ENCODE assay signal across 1 cellular context in the genomic region with DNA sequence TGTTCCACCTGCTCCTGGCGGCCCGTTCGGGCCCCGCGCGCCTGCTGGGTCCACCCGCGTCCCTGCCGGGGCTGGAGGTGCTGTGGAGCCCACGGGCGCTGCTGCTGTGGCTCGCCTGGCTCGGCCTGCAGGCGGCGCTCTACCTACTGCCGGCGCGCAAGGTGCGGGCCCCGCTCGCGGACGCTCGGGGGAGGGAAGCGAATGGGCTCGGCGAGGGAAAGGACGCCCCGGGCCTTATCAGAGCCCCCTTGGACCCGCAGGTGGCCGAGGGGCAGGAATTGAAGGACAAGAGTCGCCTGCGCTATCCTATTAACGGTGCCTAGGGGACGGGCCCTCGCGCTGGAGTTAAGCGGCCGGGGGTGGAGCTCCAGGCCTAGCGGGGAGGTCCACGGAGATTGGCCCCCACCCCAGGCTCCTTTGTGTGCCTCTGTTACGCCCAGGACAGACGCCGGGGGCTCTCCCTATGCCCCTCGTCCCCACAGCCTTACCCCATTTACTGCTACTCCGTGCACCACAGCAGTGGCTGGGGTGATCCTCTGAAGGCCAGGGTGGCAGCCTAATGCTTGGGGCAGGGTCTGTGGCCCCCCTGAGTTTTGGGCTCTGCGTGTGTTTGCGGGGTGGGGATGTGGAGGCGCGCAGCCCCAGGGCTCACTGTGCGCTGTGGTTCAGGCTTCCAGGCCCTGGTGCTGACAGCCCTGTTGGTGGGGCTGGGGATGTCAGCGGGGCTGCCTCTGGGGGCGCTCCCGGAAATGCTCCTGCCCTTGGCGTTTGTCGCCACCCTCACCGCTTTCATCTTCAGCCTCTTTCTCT.
TF ChIP-seq lines count a peak whose summit lies in the region.

No MANE protein-coding gene starts in this region.

TF ChIP-seq in HepG2, 621 proteins besides CTCF, POLR2A, EP300 and RAD21 (continued from another document and continues in another):
- TF ChIP-seq, protein P1, sequence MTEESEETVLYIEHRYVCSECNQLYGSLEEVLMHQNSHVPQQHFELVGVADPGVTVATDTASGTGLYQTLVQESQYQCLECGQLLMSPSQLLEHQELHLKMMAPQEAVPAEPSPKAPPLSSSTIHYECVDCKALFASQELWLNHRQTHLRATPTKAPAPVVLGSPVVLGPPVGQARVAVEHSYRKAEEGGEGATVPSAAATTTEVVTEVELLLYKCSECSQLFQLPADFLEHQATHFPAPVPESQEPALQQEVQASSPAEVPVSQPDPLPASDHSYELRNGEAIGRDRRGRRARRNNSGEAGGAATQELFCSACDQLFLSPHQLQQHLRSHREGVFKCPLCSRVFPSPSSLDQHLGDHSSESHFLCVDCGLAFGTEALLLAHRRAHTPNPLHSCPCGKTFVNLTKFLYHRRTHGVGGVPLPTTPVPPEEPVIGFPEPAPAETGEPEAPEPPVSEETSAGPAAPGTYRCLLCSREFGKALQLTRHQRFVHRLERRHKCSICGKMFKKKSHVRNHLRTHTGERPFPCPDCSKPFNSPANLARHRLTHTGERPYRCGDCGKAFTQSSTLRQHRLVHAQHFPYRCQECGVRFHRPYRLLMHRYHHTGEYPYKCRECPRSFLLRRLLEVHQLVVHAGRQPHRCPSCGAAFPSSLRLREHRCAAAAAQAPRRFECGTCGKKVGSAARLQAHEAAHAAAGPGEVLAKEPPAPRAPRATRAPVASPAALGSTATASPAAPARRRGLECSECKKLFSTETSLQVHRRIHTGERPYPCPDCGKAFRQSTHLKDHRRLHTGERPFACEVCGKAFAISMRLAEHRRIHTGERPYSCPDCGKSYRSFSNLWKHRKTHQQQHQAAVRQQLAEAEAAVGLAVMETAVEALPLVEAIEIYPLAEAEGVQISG (CRISPR knock-in tag; IDR thresholded peaks at IDR 0.05) = peak; percentile 83
- TF ChIP-seq ZEB1 (IDR thresholded peaks at IDR 0.05; ENCODE audit: insufficient replicate concordance, low read depth) = peak; percentile 57
- peak; percentile 76; the same call in 1 of the 2 replicates for TF ChIP-seq HDAC2 (CRISPR knock-in tag; IDR thresholded peaks at IDR 0.05)
- no peak for TF ChIP-seq ZSCAN31 (CRISPR knock-in tag; IDR thresholded peaks at IDR 0.05; ENCODE audit: low read depth)
- no peak for TF ChIP-seq RFX3 (CRISPR knock-in tag; IDR thresholded peaks at IDR 0.05)
- no peak for TF ChIP-seq ZNF501 (CRISPR knock-in tag; IDR thresholded peaks at IDR 0.05)
- no peak for TF ChIP-seq SMAD3 (CRISPR knock-in tag; IDR thresholded peaks at IDR 0.05)
- peak; percentile 71; the same call in 1 of the 2 replicates for TF ChIP-seq TGIF2 (CRISPR knock-in tag; IDR thresholded peaks at IDR 0.05)
- TF ChIP-seq EEA1 (CRISPR knock-in tag; IDR thresholded peaks at IDR 0.05; ENCODE audit: borderline replicate concordance) = no peak
- TF ChIP-seq, protein P2, sequence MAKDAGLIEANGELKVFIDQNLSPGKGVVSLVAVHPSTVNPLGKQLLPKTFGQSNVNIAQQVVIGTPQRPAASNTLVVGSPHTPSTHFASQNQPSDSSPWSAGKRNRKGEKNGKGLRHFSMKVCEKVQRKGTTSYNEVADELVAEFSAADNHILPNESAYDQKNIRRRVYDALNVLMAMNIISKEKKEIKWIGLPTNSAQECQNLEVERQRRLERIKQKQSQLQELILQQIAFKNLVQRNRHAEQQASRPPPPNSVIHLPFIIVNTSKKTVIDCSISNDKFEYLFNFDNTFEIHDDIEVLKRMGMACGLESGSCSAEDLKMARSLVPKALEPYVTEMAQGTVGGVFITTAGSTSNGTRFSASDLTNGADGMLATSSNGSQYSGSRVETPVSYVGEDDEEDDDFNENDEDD (CRISPR knock-in tag; IDR thresholded peaks at IDR 0.05; ENCODE audit: borderline replicate concordance) = peak; percentile 54; the same call in 1 of the 2 replicates
- 0 out of 2 replicates have a peak, but pooled peaks have one; percentile 31 for TF ChIP-seq KLF6 (CRISPR knock-in tag; IDR thresholded peaks at IDR 0.05)
- no peak for TF ChIP-seq NFE2 (CRISPR knock-in tag; IDR thresholded peaks at IDR 0.05)
- TF ChIP-seq, protein P3, sequence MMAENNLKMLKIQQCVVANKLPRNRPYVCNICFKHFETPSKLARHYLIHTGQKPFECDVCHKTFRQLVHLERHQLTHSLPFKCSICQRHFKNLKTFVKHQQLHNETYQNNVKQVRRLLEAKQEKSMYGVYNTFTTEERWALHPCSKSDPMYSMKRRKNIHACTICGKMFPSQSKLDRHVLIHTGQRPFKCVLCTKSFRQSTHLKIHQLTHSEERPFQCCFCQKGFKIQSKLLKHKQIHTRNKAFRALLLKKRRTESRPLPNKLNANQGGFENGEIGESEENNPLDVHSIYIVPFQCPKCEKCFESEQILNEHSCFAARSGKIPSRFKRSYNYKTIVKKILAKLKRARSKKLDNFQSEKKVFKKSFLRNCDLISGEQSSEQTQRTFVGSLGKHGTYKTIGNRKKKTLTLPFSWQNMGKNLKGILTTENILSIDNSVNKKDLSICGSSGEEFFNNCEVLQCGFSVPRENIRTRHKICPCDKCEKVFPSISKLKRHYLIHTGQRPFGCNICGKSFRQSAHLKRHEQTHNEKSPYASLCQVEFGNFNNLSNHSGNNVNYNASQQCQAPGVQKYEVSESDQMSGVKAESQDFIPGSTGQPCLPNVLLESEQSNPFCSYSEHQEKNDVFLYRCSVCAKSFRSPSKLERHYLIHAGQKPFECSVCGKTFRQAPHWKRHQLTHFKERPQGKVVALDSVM (CRISPR knock-in tag; IDR thresholded peaks at IDR 0.05) = no peak
- TF ChIP-seq CCDC6 (CRISPR knock-in tag; IDR thresholded peaks at IDR 0.05) = no peak
- no peak for TF ChIP-seq JDP2 (CRISPR knock-in tag; IDR thresholded peaks at IDR 0.05; ENCODE audit: borderline replicate concordance)
- TF ChIP-seq, protein P4, sequence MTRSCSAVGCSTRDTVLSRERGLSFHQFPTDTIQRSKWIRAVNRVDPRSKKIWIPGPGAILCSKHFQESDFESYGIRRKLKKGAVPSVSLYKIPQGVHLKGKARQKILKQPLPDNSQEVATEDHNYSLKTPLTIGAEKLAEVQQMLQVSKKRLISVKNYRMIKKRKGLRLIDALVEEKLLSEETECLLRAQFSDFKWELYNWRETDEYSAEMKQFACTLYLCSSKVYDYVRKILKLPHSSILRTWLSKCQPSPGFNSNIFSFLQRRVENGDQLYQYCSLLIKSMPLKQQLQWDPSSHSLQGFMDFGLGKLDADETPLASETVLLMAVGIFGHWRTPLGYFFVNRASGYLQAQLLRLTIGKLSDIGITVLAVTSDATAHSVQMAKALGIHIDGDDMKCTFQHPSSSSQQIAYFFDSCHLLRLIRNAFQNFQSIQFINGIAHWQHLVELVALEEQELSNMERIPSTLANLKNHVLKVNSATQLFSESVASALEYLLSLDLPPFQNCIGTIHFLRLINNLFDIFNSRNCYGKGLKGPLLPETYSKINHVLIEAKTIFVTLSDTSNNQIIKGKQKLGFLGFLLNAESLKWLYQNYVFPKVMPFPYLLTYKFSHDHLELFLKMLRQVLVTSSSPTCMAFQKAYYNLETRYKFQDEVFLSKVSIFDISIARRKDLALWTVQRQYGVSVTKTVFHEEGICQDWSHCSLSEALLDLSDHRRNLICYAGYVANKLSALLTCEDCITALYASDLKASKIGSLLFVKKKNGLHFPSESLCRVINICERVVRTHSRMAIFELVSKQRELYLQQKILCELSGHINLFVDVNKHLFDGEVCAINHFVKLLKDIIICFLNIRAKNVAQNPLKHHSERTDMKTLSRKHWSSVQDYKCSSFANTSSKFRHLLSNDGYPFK (CRISPR knock-in tag; IDR thresholded peaks at IDR 0.05; ENCODE audit: borderline replicate concordance) = no peak
- TF ChIP-seq, protein P5, sequence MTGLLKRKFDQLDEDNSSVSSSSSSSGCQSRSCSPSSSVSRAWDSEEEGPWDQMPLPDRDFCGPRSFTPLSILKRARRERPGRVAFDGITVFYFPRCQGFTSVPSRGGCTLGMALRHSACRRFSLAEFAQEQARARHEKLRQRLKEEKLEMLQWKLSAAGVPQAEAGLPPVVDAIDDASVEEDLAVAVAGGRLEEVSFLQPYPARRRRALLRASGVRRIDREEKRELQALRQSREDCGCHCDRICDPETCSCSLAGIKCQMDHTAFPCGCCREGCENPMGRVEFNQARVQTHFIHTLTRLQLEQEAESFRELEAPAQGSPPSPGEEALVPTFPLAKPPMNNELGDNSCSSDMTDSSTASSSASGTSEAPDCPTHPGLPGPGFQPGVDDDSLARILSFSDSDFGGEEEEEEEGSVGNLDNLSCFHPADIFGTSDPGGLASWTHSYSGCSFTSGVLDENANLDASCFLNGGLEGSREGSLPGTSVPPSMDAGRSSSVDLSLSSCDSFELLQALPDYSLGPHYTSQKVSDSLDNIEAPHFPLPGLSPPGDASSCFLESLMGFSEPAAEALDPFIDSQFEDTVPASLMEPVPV (CRISPR knock-in tag; IDR thresholded peaks at IDR 0.05) = no peak
- TF ChIP-seq NFYB (CRISPR knock-in tag; IDR thresholded peaks at IDR 0.05) = no peak
- TF ChIP-seq, protein P6, sequence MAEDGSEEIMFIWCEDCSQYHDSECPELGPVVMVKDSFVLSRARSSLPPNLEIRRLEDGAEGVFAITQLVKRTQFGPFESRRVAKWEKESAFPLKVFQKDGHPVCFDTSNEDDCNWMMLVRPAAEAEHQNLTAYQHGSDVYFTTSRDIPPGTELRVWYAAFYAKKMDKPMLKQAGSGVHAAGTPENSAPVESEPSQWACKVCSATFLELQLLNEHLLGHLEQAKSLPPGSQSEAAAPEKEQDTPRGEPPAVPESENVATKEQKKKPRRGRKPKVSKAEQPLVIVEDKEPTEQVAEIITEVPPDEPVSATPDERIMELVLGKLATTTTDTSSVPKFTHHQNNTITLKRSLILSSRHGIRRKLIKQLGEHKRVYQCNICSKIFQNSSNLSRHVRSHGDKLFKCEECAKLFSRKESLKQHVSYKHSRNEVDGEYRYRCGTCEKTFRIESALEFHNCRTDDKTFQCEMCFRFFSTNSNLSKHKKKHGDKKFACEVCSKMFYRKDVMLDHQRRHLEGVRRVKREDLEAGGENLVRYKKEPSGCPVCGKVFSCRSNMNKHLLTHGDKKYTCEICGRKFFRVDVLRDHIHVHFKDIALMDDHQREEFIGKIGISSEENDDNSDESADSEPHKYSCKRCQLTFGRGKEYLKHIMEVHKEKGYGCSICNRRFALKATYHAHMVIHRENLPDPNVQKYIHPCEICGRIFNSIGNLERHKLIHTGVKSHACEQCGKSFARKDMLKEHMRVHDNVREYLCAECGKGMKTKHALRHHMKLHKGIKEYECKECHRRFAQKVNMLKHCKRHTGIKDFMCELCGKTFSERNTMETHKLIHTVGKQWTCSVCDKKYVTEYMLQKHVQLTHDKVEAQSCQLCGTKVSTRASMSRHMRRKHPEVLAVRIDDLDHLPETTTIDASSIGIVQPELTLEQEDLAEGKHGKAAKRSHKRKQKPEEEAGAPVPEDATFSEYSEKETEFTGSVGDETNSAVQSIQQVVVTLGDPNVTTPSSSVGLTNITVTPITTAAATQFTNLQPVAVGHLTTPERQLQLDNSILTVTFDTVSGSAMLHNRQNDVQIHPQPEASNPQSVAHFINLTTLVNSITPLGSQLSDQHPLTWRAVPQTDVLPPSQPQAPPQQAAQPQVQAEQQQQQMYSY (CRISPR knock-in tag; IDR thresholded peaks at IDR 0.05) = no peak
- no peak for TF ChIP-seq ZNF652 (CRISPR knock-in tag; IDR thresholded peaks at IDR 0.05; ENCODE audit: borderline replicate concordance, low read depth)
- no peak for TF ChIP-seq ZNF549 (CRISPR knock-in tag; IDR thresholded peaks at IDR 0.05)
- TF ChIP-seq HNRNPLL (IDR thresholded peaks at IDR 0.05; ENCODE audit: low read depth, low read length, poor library complexity, severe bottlenecking) = peak; percentile 56
- TF ChIP-seq, protein P7, sequence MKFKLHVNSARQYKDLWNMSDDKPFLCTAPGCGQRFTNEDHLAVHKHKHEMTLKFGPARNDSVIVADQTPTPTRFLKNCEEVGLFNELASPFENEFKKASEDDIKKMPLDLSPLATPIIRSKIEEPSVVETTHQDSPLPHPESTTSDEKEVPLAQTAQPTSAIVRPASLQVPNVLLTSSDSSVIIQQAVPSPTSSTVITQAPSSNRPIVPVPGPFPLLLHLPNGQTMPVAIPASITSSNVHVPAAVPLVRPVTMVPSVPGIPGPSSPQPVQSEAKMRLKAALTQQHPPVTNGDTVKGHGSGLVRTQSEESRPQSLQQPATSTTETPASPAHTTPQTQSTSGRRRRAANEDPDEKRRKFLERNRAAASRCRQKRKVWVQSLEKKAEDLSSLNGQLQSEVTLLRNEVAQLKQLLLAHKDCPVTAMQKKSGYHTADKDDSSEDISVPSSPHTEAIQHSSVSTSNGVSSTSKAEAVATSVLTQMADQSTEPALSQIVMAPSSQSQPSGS (CRISPR knock-in tag; IDR thresholded peaks at IDR 0.05) = peak; percentile 60; the same call in 1 of the 2 replicates
- TF ChIP-seq ZNF234 (CRISPR knock-in tag; conservative IDR thresholded peaks at IDR 0.05) = 0 out of 2 replicates have a peak, but pooled peaks have one; percentile 51
- peak; percentile 64; the same call in 1 of the 2 replicates for TF ChIP-seq AKAP8 (CRISPR knock-in tag; IDR thresholded peaks at IDR 0.05)
- TF ChIP-seq MAF1 (CRISPR knock-in tag; IDR thresholded peaks at IDR 0.05; ENCODE audit: borderline replicate concordance) = peak; percentile 37; the same call in 1 of the 2 replicates
- no peak for TF ChIP-seq ZNF672 (CRISPR knock-in tag; IDR thresholded peaks at IDR 0.05)
- TF ChIP-seq KLF12 (CRISPR knock-in tag; IDR thresholded peaks at IDR 0.05; ENCODE audit: borderline replicate concordance) = peak; percentile 55; the same call in 1 of the 2 replicates
